Comparison of ENCODE assay signal across 1 cellular context in the genomic region with DNA sequence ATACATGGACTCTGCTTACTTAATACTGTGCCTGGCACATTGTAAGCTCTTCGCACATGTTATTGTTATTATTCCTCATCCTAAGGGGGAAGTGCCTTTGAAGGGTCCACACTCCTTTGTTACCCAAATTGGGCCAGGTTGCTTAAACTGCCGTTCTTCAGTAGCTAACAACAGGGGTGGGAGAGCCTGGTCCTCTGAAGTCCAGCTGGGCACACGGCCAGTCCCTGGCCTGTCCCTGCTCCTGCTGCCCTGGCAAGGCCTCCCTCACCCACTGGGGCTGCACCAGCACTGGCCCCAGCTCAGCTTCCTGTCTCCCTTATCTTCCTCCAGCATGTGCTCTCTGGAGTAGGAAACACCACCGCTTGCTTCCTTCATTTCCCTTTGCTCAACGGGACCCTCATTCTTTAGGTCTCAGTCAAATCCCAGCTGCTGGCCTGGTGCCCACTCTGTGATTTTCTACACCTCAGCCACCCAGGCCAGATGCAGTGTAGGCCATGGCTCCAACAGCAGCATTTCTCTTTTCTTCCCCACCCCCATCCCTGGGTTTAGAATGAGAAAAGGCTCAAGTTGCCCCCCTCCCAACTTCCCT.
TF ChIP-seq lines count a peak whose summit lies in the region.

No MANE protein-coding gene starts in this region.

TF ChIP-seq in liver, 16 proteins besides CTCF, POLR2A, EP300 and RAD21 (continued from another document):
- TF ChIP-seq, protein P1, sequence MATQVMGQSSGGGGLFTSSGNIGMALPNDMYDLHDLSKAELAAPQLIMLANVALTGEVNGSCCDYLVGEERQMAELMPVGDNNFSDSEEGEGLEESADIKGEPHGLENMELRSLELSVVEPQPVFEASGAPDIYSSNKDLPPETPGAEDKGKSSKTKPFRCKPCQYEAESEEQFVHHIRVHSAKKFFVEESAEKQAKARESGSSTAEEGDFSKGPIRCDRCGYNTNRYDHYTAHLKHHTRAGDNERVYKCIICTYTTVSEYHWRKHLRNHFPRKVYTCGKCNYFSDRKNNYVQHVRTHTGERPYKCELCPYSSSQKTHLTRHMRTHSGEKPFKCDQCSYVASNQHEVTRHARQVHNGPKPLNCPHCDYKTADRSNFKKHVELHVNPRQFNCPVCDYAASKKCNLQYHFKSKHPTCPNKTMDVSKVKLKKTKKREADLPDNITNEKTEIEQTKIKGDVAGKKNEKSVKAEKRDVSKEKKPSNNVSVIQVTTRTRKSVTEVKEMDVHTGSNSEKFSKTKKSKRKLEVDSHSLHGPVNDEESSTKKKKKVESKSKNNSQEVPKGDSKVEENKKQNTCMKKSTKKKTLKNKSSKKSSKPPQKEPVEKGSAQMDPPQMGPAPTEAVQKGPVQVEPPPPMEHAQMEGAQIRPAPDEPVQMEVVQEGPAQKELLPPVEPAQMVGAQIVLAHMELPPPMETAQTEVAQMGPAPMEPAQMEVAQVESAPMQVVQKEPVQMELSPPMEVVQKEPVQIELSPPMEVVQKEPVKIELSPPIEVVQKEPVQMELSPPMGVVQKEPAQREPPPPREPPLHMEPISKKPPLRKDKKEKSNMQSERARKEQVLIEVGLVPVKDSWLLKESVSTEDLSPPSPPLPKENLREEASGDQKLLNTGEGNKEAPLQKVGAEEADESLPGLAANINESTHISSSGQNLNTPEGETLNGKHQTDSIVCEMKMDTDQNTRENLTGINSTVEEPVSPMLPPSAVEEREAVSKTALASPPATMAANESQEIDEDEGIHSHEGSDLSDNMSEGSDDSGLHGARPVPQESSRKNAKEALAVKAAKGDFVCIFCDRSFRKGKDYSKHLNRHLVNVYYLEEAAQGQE (IDR thresholded peaks at IDR 0.05): no peak
- TF ChIP-seq, protein P2, sequence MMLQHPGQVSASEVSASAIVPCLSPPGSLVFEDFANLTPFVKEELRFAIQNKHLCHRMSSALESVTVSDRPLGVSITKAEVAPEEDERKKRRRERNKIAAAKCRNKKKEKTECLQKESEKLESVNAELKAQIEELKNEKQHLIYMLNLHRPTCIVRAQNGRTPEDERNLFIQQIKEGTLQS (IDR thresholded peaks at IDR 0.05): no peak
- no peak for TF ChIP-seq GABPA (IDR thresholded peaks at IDR 0.05 in 1 of 2, conservative IDR thresholded peaks at IDR 0.05 in 1 of 2)
- no peak for TF ChIP-seq HNF4A (conservative IDR thresholded peaks at IDR 0.05)
- peak; percentile 29 for TF ChIP-seq SP1 (IDR thresholded peaks at IDR 0.05)
- no peak for TF ChIP-seq HNF4G (IDR thresholded peaks at IDR 0.05)
- TF ChIP-seq RXRA (IDR thresholded peaks at IDR 0.05): peak in 1 of 2 donors; percentile 7
- no peak for TF ChIP-seq YY1 (IDR thresholded peaks at IDR 0.05)
- TF ChIP-seq FOXA1 (IDR thresholded peaks at IDR 0.05): no peak
- no peak for TF ChIP-seq FOXA2 (IDR thresholded peaks at IDR 0.05)
- no peak for TF ChIP-seq JUND (IDR thresholded peaks at IDR 0.05)
- no peak for TF ChIP-seq TAF1 (conservative IDR thresholded peaks at IDR 0.05)
- no peak for TF ChIP-seq EGR1 (IDR thresholded peaks at IDR 0.05; ENCODE audit: low read depth in 2 of 2)
